28 cellular contexts compared by ENCODE assay signal in the genomic region with DNA sequence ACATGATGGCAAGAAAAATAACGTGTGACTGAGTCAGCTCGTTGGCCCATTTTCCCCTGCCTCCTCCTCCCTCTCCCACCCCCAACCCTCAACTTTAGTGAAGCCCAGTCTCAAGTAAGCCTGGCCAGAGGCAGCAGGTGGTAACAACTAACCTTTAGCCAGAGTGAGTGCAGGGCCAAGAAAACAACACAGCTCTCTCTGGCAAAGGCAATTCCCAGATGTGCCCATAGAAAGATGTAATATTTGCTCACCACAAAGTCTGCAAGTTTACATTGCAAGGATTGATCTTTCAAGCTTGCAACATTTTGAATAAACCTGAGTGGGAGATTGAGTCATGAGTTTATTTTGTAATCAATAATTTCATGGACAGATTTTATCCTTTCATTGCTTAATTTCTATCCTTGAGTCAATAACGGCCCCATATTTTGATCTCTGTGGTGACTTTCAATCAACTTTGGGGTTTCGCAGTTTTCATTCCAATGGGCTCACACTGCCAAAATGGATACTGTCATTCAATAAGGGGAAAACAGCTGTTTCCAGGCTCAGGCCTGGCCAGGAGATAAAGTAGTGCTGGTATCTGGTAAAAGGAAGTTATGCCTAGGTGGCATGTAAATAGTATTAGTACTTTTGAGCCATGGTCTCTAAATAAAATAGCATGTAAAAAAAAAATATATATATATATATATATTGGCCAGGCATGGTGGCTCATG.
A peak's percentile ranks its signal among the peaks of the same experiment; 100 is the strongest.
DNase-seq lines count a peak whose midpoint lies in the region; ATAC-seq, FAIRE-seq and TF ChIP-seq lines count a peak whose summit lies in the region.
"Had no signal": no experiment of that assay in that cellular context is flagged by ENCODE, and none has a peak within 500 bp of the region (broad histone marks: within the 10 kb centered on the region; RNA-seq: fewer than 3 reads in every experiment).

No MANE protein-coding gene starts in this region.

- no peak overlapping the region for H2AK5ac ChIP-seq in IMR-90 (ENCODE audit: low read depth, low read length)

- no peak for TF ChIP-seq CTCF in IMR-90 (conservative IDR thresholded peaks at IDR 0.05; ENCODE audit: low read depth, low read length)
- no peak for TF ChIP-seq CTCF in endothelial cell of umbilical vein (IDR thresholded peaks at IDR 0.05; ENCODE audit: extremely low read depth in 1 of 2, insufficient read depth in 1 of 2, low read depth in 1 of 2, low read length in 2 of 2)
- TF ChIP-seq CTCF in left lung (IDR thresholded peaks at IDR 0.05) = no peak
- no peak for TF ChIP-seq CTCF in CD8-positive, alpha-beta T cell (IDR thresholded peaks at IDR 0.05)

- TF ChIP-seq POLR2A in IMR-90 (IDR thresholded peaks at IDR 0.05; ENCODE audit: low read depth, low read length) (no peak), endothelial cell of umbilical vein (IDR thresholded peaks at IDR 0.05; ENCODE audit: low read depth, low read length) (no peak)

- H2AFZ ChIP-seq in IMR-90 (replicated peaks; ENCODE audit: low read length, poor library complexity) = no peak overlapping the region
- H2AFZ ChIP-seq in endothelial cell of umbilical vein (ENCODE audit: low read depth, low read length) = no peak overlapping the region
- H2AFZ ChIP-seq in Karpas-422 (ENCODE audit: low read length) = no peak overlapping the region

- peaks cover 3% of the 10 kb centered on the region; the same call in 1 of the 2 replicates for H3K4me1 ChIP-seq in IMR-90 (ENCODE audit: control insufficient read depth, insufficient read depth, low read length)
- no peaks in the 10 kb centered on the region for H3K4me1 ChIP-seq in endothelial cell of umbilical vein (ENCODE audit: control insufficient read depth, extremely low read depth, insufficient read depth, low read length)
- H3K4me1 ChIP-seq in left lung = peaks cover 0 to 5% of the 10 kb centered on the region in 2 donors
- no peaks in the 10 kb centered on the region for H3K4me1 ChIP-seq in CD8-positive, alpha-beta T cell (ENCODE audit: insufficient read depth, low read length)
- H3K4me1 ChIP-seq in Karpas-422 (ENCODE audit: low read length) = no peaks in the 10 kb centered on the region
- H3K4me1 ChIP-seq: suprapubic skin had no signal

- FAIRE-seq in endothelial cell of umbilical vein (lab: Jason Lieb, UNC) = no peak
- FAIRE-seq: GM19239, K562 had no signal

- no peaks in the 10 kb centered on the region for H3K9me3 Mint-ChIP-seq in CD8-positive, alpha-beta T cell
- H3K9me3 Mint-ChIP-seq: activated CD4-positive, alpha-beta T cell treated with anti-CD3 and anti-CD28 coated beads, Interleukin-2, amount 10 ng/mL, durations not matched to agents 7 days and 5 days; activated naive CD4-positive, alpha-beta T cell treated with anti-CD3 and anti-CD28 coated beads for 36 hours; activated T-cell treated with anti-CD3 and anti-CD28 coated beads, Interleukin-2, amount 50 U/mL, for 72 hours had no signal

- no peak overlapping the region for H4K5ac ChIP-seq in IMR-90 (ENCODE audit: low read depth, low read length)

- no peaks in the 10 kb centered on the region for H4K20me1 ChIP-seq in IMR-90 (ENCODE audit: insufficient read depth, low read length)
- no peaks in the 10 kb centered on the region for H4K20me1 ChIP-seq in endothelial cell of umbilical vein (replicated peaks; ENCODE audit: control insufficient read depth, extremely low read depth, insufficient read depth, low read length)
- H4K20me1 ChIP-seq in Karpas-422 (ENCODE audit: insufficient read depth, low read depth, low read length) = no peaks in the 10 kb centered on the region

- H2BK20ac ChIP-seq in IMR-90 (ENCODE audit: low read depth, low read length) = no peak overlapping the region

- no peak overlapping the region for H3K56ac ChIP-seq in IMR-90 (ENCODE audit: extremely low read depth, insufficient read depth, low read length)

- dilution Hi-C loops in IMR-90 (cut with HindIII; ENCODE audit: low sequenced_read_pairs, unreplicated experiment) (no loop called here), endothelial cell of umbilical vein (cut with MboI; ENCODE audit: extremely low pct_ligation_motif_present, low sequenced_read_pairs) (no loop called here)

- no peaks in the 10 kb centered on the region for H3K36me3 ChIP-seq in IMR-90 (ENCODE audit: control insufficient read depth, insufficient read depth, low read length)
- H3K36me3 ChIP-seq in endothelial cell of umbilical vein (ENCODE audit: control insufficient read depth in 2 of 2, extremely low read depth in 1 of 2, insufficient read depth in 2 of 2, low read length in 2 of 2) = no peaks in the 10 kb centered on the region
- H3K36me3 ChIP-seq in left lung = no peaks in the 10 kb centered on the region
- no peaks in the 10 kb centered on the region for H3K36me3 ChIP-seq in CD8-positive, alpha-beta T cell (ENCODE audit: insufficient read depth, low read length)
- H3K36me3 ChIP-seq in Karpas-422 (ENCODE audit: insufficient read depth, low read length) = no peaks in the 10 kb centered on the region
- H3K36me3 ChIP-seq: suprapubic skin had no signal

- H2BK15ac ChIP-seq in IMR-90 (ENCODE audit: low read depth, low read length) = no peak overlapping the region

- no peak overlapping the region for H2BK120ac ChIP-seq in IMR-90 (ENCODE audit: low read depth, low read length)

- intact Hi-C loops in IMR-90 (cut with micrococcal nuclease) = loop anchor here (5.0 kb wide), 1 partner anchor 140 kb away; the partner anchor contains the start of gene ACSL4
- intact Hi-C loops in endothelial cell of umbilical vein (cut with micrococcal nuclease) = no loop called here
- intact Hi-C loops in left lung (cut with DNase I) = no loop called here
- intact Hi-C loops in CD8-positive, alpha-beta T cell (cut with DNase I, micrococcal nuclease) = no loop called here

- H3K14ac ChIP-seq in IMR-90 (replicated peaks; ENCODE audit: low read depth, low read length) = no peak overlapping the region

- in situ Hi-C loops in IMR-90 (cut with MboI; ENCODE audit: low sequenced_read_pairs) = no loop called here

- H3K9me2 ChIP-seq in Karpas-422 (replicated peaks; ENCODE audit: insufficient read depth, low read length) = no peaks in the 10 kb centered on the region

- no peaks in the 10 kb centered on the region for H3K36me3 Mint-ChIP-seq in CD8-positive, alpha-beta T cell
- H3K36me3 Mint-ChIP-seq: CD14-positive monocyte had no signal

- peak; percentile 29 for DNase-seq in AG08396 (ENCODE audit: low spot score)
- peak; percentile 83 for DNase-seq in IMR-90
- peak; percentile 12 for DNase-seq in endothelial cell of umbilical vein (ENCODE audit: low read depth, low spot score)
- DNase-seq in left lung = no peak
- no peak for DNase-seq in CD8-positive, alpha-beta T cell
- DNase-seq in Karpas-422 = no peak
- no peak for DNase-seq in cerebellar cortex (ENCODE audit: low spot score)
- no peak for DNase-seq in stimulated activated naive CD4-positive, alpha-beta T cell treated with Interleukin-2 at 50 U/mL for 16 hours (lab: John Stamatoyannopoulos, UW)
- DNase-seq: activated CD4-positive, alpha-beta T cell treated with anti-CD3 and anti-CD28 coated beads, Interleukin-2, amount 10 ng/mL, durations not matched to agents 7 days and 5 days; activated naive CD4-positive, alpha-beta T cell treated with anti-CD3 and anti-CD28 coated beads for 36 hours; activated T-cell treated with anti-CD3 and anti-CD28 coated beads, Interleukin-2, amount 50 U/mL, for 72 hours; amniotic stem cell; central memory CD4-positive, alpha-beta T cell; mesendoderm; MM.1S; NCI-H1436; NCI-H2107; NCI-H446; NCI-H82; stimulated activated CD4-positive, alpha-beta T cell treated with anti-CD3 and anti-CD28 coated beads, Interleukin-2, amount 100 ng/mL, for 24 hours; T-helper 2 cell had no signal

- no peak overlapping the region for H3K18ac ChIP-seq in IMR-90 (ENCODE audit: low read depth, low read length)

- ATAC-seq in IMR-90 (ENCODE audit: low read depth) (peak; percentile 74), left lung (peak; percentile 23)
- ATAC-seq in CD8-positive, alpha-beta T cell = no peak
- ATAC-seq: activated T-cell treated with anti-CD3 and anti-CD28 coated beads, Interleukin-2, amount 50 U/mL, for 72 hours; K562; SK-N-SH treated with all-trans-retinoic acid at 6 μM for 48 hours had no signal

- H3K27me3 Mint-ChIP-seq in CD8-positive, alpha-beta T cell (ENCODE audit: low read depth) = no peaks in the 10 kb centered on the region

- no peak overlapping the region for H4K8ac ChIP-seq in IMR-90 (ENCODE audit: low read depth in 2 of 2, low read length in 2 of 2)

- POLR2A ChIA-PET in IMR-90 (lab: Charles Lee; ENCODE audit: unreplicated experiment) = interaction anchor here (0.5 kb wide), 1 partner anchor 335 kb away, joined by 8 read pairs; no protein-coding TSS in a partner anchor
- POLR2A ChIA-PET in endothelial cell of umbilical vein (lab: Charles Lee) = no interaction called here
- POLR2A ChIA-PET in CD8-positive, alpha-beta T cell (lab: Charles Lee) = no interaction called here

- H3K27ac ChIP-seq in IMR-90 (ENCODE audit: insufficient read depth, low read length) (peak overlapping the region; percentile 7), endothelial cell of umbilical vein (ENCODE audit: insufficient read depth, low read depth, low read length) (no peak overlapping the region), left lung (no peak overlapping the region), Karpas-422 (ENCODE audit: low read length) (no peak overlapping the region)
- no peak overlapping the region for H3K27ac ChIP-seq in CD8-positive, alpha-beta T cell (ENCODE audit: low read depth, low read length)
- H3K27ac ChIP-seq: RWPE1, suprapubic skin had no signal

- TF ChIP-seq RAD21 in IMR-90 (IDR thresholded peaks at IDR 0.05; ENCODE audit: low read length) = no peak

- BruUV-seq in IMR-90 (replicated peaks; lab: Mats Ljungman, UMichigan) = no TSS peak
- no TSS peak for BruUV-seq in endothelial cell of umbilical vein (replicated peaks; lab: Mats Ljungman, UMichigan)

- H3K9ac ChIP-seq in IMR-90 (ENCODE audit: low read depth, low read length) = no peak overlapping the region
- H3K9ac ChIP-seq in endothelial cell of umbilical vein (replicated peaks; ENCODE audit: extremely low read depth, insufficient read depth, low read length) = no peak overlapping the region
- H3K9ac ChIP-seq in Karpas-422 (ENCODE audit: low read length) = no peak overlapping the region

- CTCF ChIA-PET in IMR-90 (lab: Yijun Ruan, JAX) = interaction anchor here (0.7 to 1.5 kb wide), 4 partner anchors 21 to 286 kb away, joined by 3 to 10 read pairs (median 4); no protein-coding TSS in a partner anchor
- CTCF ChIA-PET in endothelial cell of umbilical vein (lab: Charles Lee) = interaction anchor here (0.7 to 1.6 kb wide), 3 partner anchors 8 to 19 kb away, joined by 3 to 6 read pairs (median 5); no protein-coding TSS in a partner anchor
- CTCF ChIA-PET in CD8-positive, alpha-beta T cell (lab: Charles Lee) = interaction anchor here (2.7 kb wide), 1 partner anchor 19 kb away, joined by 8 read pairs; no protein-coding TSS in a partner anchor

- no peak overlapping the region for H3K23ac ChIP-seq in IMR-90 (ENCODE audit: low read depth, low read length)

- H3K27ac Mint-ChIP-seq in CD8-positive, alpha-beta T cell = no peak overlapping the region
- H3K27ac Mint-ChIP-seq: activated CD4-positive, alpha-beta T cell treated with anti-CD3 and anti-CD28 coated beads, Interleukin-2, amount 10 ng/mL, durations not matched to agents 7 days and 5 days; activated naive CD4-positive, alpha-beta T cell treated with anti-CD3 and anti-CD28 coated beads for 36 hours; activated T-cell treated with anti-CD3 and anti-CD28 coated beads, Interleukin-2, amount 50 U/mL, for 72 hours; CD14-positive monocyte had no signal

- H3K4me3 Mint-ChIP-seq in CD8-positive, alpha-beta T cell = no peak overlapping the region
- H3K4me3 Mint-ChIP-seq: activated CD4-positive, alpha-beta T cell treated with anti-CD3 and anti-CD28 coated beads, Interleukin-2, amount 10 ng/mL, durations not matched to agents 7 days and 5 days; activated naive CD4-positive, alpha-beta T cell treated with anti-CD3 and anti-CD28 coated beads for 36 hours; activated T-cell treated with anti-CD3 and anti-CD28 coated beads, Interleukin-2, amount 50 U/mL, for 72 hours; CD14-positive monocyte had no signal

- no peaks in the 10 kb centered on the region for H3K4me1 Mint-ChIP-seq in CD8-positive, alpha-beta T cell (ENCODE audit: low read depth)
- H3K4me1 Mint-ChIP-seq: activated CD4-positive, alpha-beta T cell treated with anti-CD3 and anti-CD28 coated beads, Interleukin-2, amount 10 ng/mL, durations not matched to agents 7 days and 5 days had no signal

- H3K4ac ChIP-seq in IMR-90 (ENCODE audit: low read depth, low read length) = no peak overlapping the region

- no CpG with 5 or more reads among the region's 4 CpGs for WGBS in IMR-90 (ENCODE audit: extremely low coverage in 2 of 2, insufficient read length in 1 of 2), 2 experiments

- H3K4me3 ChIP-seq in IMR-90 (ENCODE audit: insufficient read depth, low read depth, low read length) = no peak overlapping the region
- no peak overlapping the region for H3K4me3 ChIP-seq in endothelial cell of umbilical vein (replicated peaks in 1 of 3; ENCODE audit: insufficient read depth in 1 of 3, low read depth in 1 of 3, low read length in 3 of 3)
- H3K4me3 ChIP-seq in left lung = no peak overlapping the region
- H3K4me3 ChIP-seq in CD8-positive, alpha-beta T cell (ENCODE audit: low read depth, low read length) = no peak overlapping the region
- H3K4me3 ChIP-seq in Karpas-422 (ENCODE audit: low read length) = no peak overlapping the region
- H3K4me3 ChIP-seq: K562, smooth muscle cell, suprapubic skin had no signal

- no peak overlapping the region for H2BK5ac ChIP-seq in IMR-90 (ENCODE audit: low read depth, low read length, poor library complexity, severe bottlenecking)

- H3K9me1 ChIP-seq in IMR-90 (ENCODE audit: insufficient read depth, low read length) = no peaks in the 10 kb centered on the region
- H3K9me1 ChIP-seq in endothelial cell of umbilical vein (replicated peaks; ENCODE audit: control insufficient read depth, extremely low read depth, insufficient read depth, low read length) = no peaks in the 10 kb centered on the region

- H3K9me3 ChIP-seq in IMR-90 (ENCODE audit: control insufficient read depth, insufficient read depth, low read length) (0 out of 2 replicates have a peak, but pooled peaks cover 2% of the 10 kb centered on the region), endothelial cell of umbilical vein (replicated peaks; ENCODE audit: control insufficient read depth, insufficient read depth, low read length) (no peaks in the 10 kb centered on the region), left lung (no peaks in the 10 kb centered on the region), Karpas-422 (ENCODE audit: low read length) (no peaks in the 10 kb centered on the region)
- no peaks in the 10 kb centered on the region for H3K9me3 ChIP-seq in CD8-positive, alpha-beta T cell (ENCODE audit: low read length)
- H3K9me3 ChIP-seq: suprapubic skin had no signal

- H3K4me2 ChIP-seq in IMR-90 (ENCODE audit: low read depth, low read length) (no peak overlapping the region), endothelial cell of umbilical vein (ENCODE audit: insufficient read depth, low read length) (no peak overlapping the region), Karpas-422 (ENCODE audit: low read depth, low read length, poor library complexity, severe bottlenecking) (no peak overlapping the region)
- H3K4me2 ChIP-seq: smooth muscle cell had no signal

- H4K91ac ChIP-seq in IMR-90 (ENCODE audit: insufficient read depth, low read depth, low read length) = no peak overlapping the region

- H3K27me3 ChIP-seq in IMR-90 (ENCODE audit: control insufficient read depth, insufficient read depth, low read length) (no peaks in the 10 kb centered on the region), endothelial cell of umbilical vein (ENCODE audit: control insufficient read depth in 2 of 2, insufficient read depth in 2 of 2, low read length in 2 of 2) (no peaks in the 10 kb centered on the region), left lung (no peaks in the 10 kb centered on the region), Karpas-422 (ENCODE audit: low read length) (no peaks in the 10 kb centered on the region)
- H3K27me3 ChIP-seq in CD8-positive, alpha-beta T cell (ENCODE audit: insufficient read depth, low read length) = no peaks in the 10 kb centered on the region
- H3K27me3 ChIP-seq: suprapubic skin had no signal

- H2AK9ac ChIP-seq in IMR-90 (replicated peaks; ENCODE audit: low read depth, low read length, poor library complexity) = no peak overlapping the region

- H3K79me2 ChIP-seq in endothelial cell of umbilical vein (ENCODE audit: control insufficient read depth, insufficient read depth, low read length) (no peaks in the 10 kb centered on the region), Karpas-422 (ENCODE audit: low read length) (no peaks in the 10 kb centered on the region)

- no peaks in the 10 kb centered on the region for H3K79me1 ChIP-seq in IMR-90 (ENCODE audit: low read depth in 1 of 2, low read length in 2 of 2)

Comparison
In these comparisons a context has a peak if more than half of its experiments do, and no peak if none do; other contexts are left out.
1. DNase-seq: peak in AG08396 (single experiment), IMR-90 (single experiment) and endothelial cell of umbilical vein (single experiment); none in left lung (0 of 2), CD8-positive, alpha-beta T cell (0 of 7), Karpas-422 (single experiment), cerebellar cortex (single experiment) and stimulated activated naive CD4-positive, alpha-beta T cell treated with Interleukin-2 at 50 U/mL for 16 hours (single experiment).